2 cellular contexts compared by ENCODE assay signal in the genomic region with DNA sequence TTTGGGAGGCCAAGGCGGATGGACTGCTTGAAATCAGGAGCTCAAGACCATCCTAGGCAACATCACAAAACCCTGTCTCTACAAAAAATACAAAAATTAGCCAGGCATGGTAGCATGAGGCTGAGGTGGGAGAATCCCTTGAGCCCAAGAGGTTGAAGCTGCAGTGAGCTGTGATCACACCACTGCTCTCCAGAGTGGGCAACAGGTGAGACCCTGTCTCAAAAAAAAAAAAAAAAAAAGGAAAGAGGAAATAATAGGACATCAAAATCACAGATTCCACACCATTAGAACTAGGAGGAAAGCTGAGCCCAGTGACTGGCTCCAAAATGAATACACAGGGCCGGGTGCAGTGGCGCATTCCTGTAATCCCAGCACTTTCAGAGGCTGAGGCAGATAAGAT.
TF ChIP-seq lines count a peak whose summit lies in the region.

No MANE protein-coding gene starts in this region.

TF ChIP-seq in liver, 16 proteins besides CTCF, POLR2A, EP300 and RAD21:
- TF ChIP-seq SP1 (IDR thresholded peaks at IDR 0.05) = no peak
- TF ChIP-seq NR2F2 (IDR thresholded peaks at IDR 0.05) = no peak
- TF ChIP-seq REST (IDR thresholded peaks at IDR 0.05) = no peak
- no peak for TF ChIP-seq TAF1 (conservative IDR thresholded peaks at IDR 0.05)
- TF ChIP-seq ATF3 (IDR thresholded peaks at IDR 0.05) = no peak

TF ChIP-seq in HepG2, 621 proteins besides CTCF, POLR2A, EP300 and RAD21:
- no peak for TF ChIP-seq RNF2 (conservative IDR thresholded peaks at IDR 0.05; ENCODE audit: low read depth)
- TF ChIP-seq RARG (CRISPR knock-in tag; IDR thresholded peaks at IDR 0.05; ENCODE audit: low read depth) = no peak
- TF ChIP-seq ZNF567 (CRISPR knock-in tag; IDR thresholded peaks at IDR 0.05; ENCODE audit: borderline replicate concordance) = no peak
- no peak for TF ChIP-seq SIN3B (IDR thresholded peaks at IDR 0.05; ENCODE audit: low read length)
- TF ChIP-seq RAD51 (IDR thresholded peaks at IDR 0.05; ENCODE audit: borderline replicate concordance) = no peak
- no peak for TF ChIP-seq ZSCAN31 (CRISPR knock-in tag; IDR thresholded peaks at IDR 0.05; ENCODE audit: low read depth)
